In genomic region chr20:36400901-36401300, GRCh38 we compare ENCODE assay signal across 16 cellular contexts.
"Had no signal": no experiment of that assay in that cellular context is flagged by ENCODE, and none has a peak within 500 bp of the region (broad histone marks: within the 10 kb centered on the region; RNA-seq: fewer than 3 reads in every experiment).

No MANE protein-coding gene starts in this region.

- H3K36me3 Mint-ChIP-seq: brain had no signal

- DNase-seq: activated CD4-positive, alpha-beta T cell treated with anti-CD3 and anti-CD28 coated beads, Interleukin-2, amount 50 U/mL, for 1 hour; activated CD8-positive, alpha-beta memory T cell treated with anti-CD3 and anti-CD28 coated beads for 24 hours; activated naive CD8-positive, alpha-beta T cell treated with anti-CD3 and anti-CD28 coated beads, Interleukin-2, amount 10 ng/mL, durations not matched to agents 7 days and 5 days; effector CD8-positive, alpha-beta T cell; foreskin keratinocyte; left colon; naive B cell; ovary; right lobe of liver; stimulated activated CD4-positive, alpha-beta T cell treated with anti-CD3 and anti-CD28 coated beads, Interleukin-4, amount 100 ng/mL, for 4 hours had no signal

- H3K4me3 ChIP-seq: lung, ovary, right lobe of liver, smooth muscle cell, suprapubic skin had no signal

- H3K4me1 ChIP-seq: foreskin keratinocyte, right lobe of liver, suprapubic skin had no signal

- H3K4me2 ChIP-seq: smooth muscle cell had no signal

- H3K9me3 ChIP-seq: ovary, right lobe of liver, suprapubic skin had no signal

- H3K4me3 Mint-ChIP-seq: activated naive CD8-positive, alpha-beta T cell treated with anti-CD3 and anti-CD28 coated beads, Interleukin-2, amount 10 ng/mL, durations not matched to agents 7 days and 5 days; brain; naive B cell; stimulated activated naive CD8-positive, alpha-beta T cell treated with anti-CD3 and anti-CD28 coated beads, Interleukin-15, Interleukin-2, amounts not matched to agents 100 ng/mL and 50 ng/mL, for 24 hours had no signal

- H3K27ac Mint-ChIP-seq: activated naive CD8-positive, alpha-beta T cell treated with anti-CD3 and anti-CD28 coated beads, Interleukin-2, amount 10 ng/mL, durations not matched to agents 7 days and 5 days; naive B cell; stimulated activated naive CD8-positive, alpha-beta T cell treated with anti-CD3 and anti-CD28 coated beads, Interleukin-15, Interleukin-2, amounts not matched to agents 100 ng/mL and 50 ng/mL, for 24 hours had no signal

- H3K27me3 ChIP-seq: ovary, right lobe of liver had no signal

- H3K27ac ChIP-seq: foreskin keratinocyte, ovary, right lobe of liver, suprapubic skin had no signal

- ATAC-seq: activated CD4-positive, CD25-positive, alpha-beta regulatory T cell treated with anti-CD3 and anti-CD28 coated beads, Interleukin-2, amount 50 U/mL, for 24 hours; foreskin keratinocyte; left colon; right lobe of liver had no signal

- H3K36me3 ChIP-seq: ovary, right lobe of liver, suprapubic skin had no signal
